In genomic region chr9:11443631-11444030, GRCh38 we compare ENCODE assay signal across 7 cellular contexts.
"Had no signal": no experiment of that assay in that cellular context is flagged by ENCODE, and none has a peak within 500 bp of the region (broad histone marks: within the 10 kb centered on the region; RNA-seq: fewer than 3 reads in every experiment).

No MANE protein-coding gene starts in this region.

- H3K27me3 Mint-ChIP-seq: IgD-negative memory B cell had no signal

- ATAC-seq: HepG2, K562 had no signal

- H3K4me3 ChIP-seq: K562 had no signal

- H3K4me3 Mint-ChIP-seq: IgD-negative memory B cell had no signal

- H3K27ac Mint-ChIP-seq: IgD-negative memory B cell had no signal

- DNase-seq: IMR-90, KBM-7 had no signal

- H3K27ac ChIP-seq: HL-60 had no signal

- FAIRE-seq: HepG2, HTR-8/SVneo, K562 had no signal

- H3K36me3 Mint-ChIP-seq: IgD-negative memory B cell had no signal
